ENCODE assay signal across 29 cellular contexts in the genomic region with DNA sequence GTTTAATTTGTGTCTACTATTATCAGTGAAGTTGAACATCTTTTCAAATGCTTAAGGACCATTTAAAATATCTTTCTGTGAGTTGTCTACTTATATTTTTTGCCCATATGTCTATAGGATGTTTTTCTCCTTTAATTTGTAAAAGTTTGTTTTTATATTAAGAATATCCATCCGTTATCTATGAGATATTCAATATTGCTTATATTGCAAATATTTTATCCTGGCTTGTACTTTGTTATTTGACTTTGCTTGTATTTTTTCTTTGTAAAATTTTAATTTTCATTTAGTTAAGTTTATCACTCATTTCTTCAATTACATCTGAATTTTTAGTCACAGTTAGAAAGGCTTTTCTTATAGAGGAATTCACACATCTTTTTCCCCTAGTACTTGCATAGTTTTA.
"Had no signal": no experiment of that assay in that cellular context is flagged by ENCODE, and none has a peak within 500 bp of the region (broad histone marks: within the 10 kb centered on the region; RNA-seq: fewer than 3 reads in every experiment).

No MANE protein-coding gene starts in this region.

- H3K4me1 ChIP-seq: foreskin keratinocyte, gastroesophageal sphincter had no signal

- H3K36me3 ChIP-seq: brain microvascular endothelial cell, esophagus muscularis mucosa, gastroesophageal sphincter, WERI-Rb-1 had no signal

- ATAC-seq: activated CD4-positive, CD25-positive, alpha-beta regulatory T cell treated with anti-CD3 and anti-CD28 coated beads, Interleukin-2, amount 50 U/mL, for 24 hours; activated CD8-positive, alpha-beta T cell treated with anti-CD3 and anti-CD28 coated beads for 36 hours; activated T-cell treated with anti-CD3 and anti-CD28 coated beads, Interleukin-2, amount 50 U/mL, for 4 hours; activated T-helper 17 cell treated with anti-CD3 and anti-CD28 coated beads, Interleukin-2, amount 50 U/mL, for 72 hours; effector memory CD8-positive, alpha-beta T cell; foreskin keratinocyte; gastroesophageal sphincter; T-helper 17 cell had no signal

- FAIRE-seq: bronchial epithelial cell had no signal

- H3K27ac ChIP-seq: brain microvascular endothelial cell, esophagus muscularis mucosa, foreskin keratinocyte, gastroesophageal sphincter, WERI-Rb-1 had no signal

- DNase-seq: activated B cell treated with CpG ODN at 0.5 μM for 24 hours; activated CD4-positive, alpha-beta T cell treated with anti-CD3 and anti-CD28 coated beads for 48 hours; activated CD4-positive, alpha-beta T cell treated with anti-CD3 and anti-CD28 coated beads, Interleukin-2, amount 50 U/mL, for 1 hour; activated CD4-positive, alpha-beta T cell treated with anti-CD3 and anti-CD28 coated beads, Interleukin-2, amount 50 U/mL, for 48 hours; activated CD8-positive, alpha-beta memory T cell treated with anti-CD3 and anti-CD28 coated beads for 24 hours; activated CD8-positive, alpha-beta T cell treated with anti-CD3 and anti-CD28 coated beads for 36 hours; activated effector memory CD4-positive, alpha-beta T cell treated with Interleukin-2 at 50 U/mL for 16 hours; activated gamma-delta T cell treated with Interleukin-2 at 50 U/mL for 16 hours; activated naive CD4-positive, alpha-beta T cell treated with anti-CD3 and anti-CD28 coated beads, Interleukin-2, amount 50 U/mL, for 16 hours; activated naive CD4-positive, alpha-beta T cell treated with Interleukin-2 at 50 U/mL for 16 hours; activated T-cell treated with anti-CD3 and anti-CD28 coated beads, Interleukin-2, amount 50 U/mL, for 4 hours; amniotic stem cell; anterior cingulate cortex; brain microvascular endothelial cell; cortex of kidney; dermis blood vessel endothelial cell; effector CD4-positive, alpha-beta T cell; effector memory CD8-positive, alpha-beta T cell; erythroblast; foreskin keratinocyte; T-helper 1 cell; T-helper 17 cell; T1000; WERI-Rb-1 had no signal

- H3K27me3 ChIP-seq: brain microvascular endothelial cell, esophagus muscularis mucosa, foreskin keratinocyte, gastroesophageal sphincter had no signal

- H3K9me3 ChIP-seq: esophagus muscularis mucosa, gastroesophageal sphincter had no signal

- H3K4me3 ChIP-seq: esophagus muscularis mucosa, gastroesophageal sphincter had no signal
